8 cellular contexts compared by ENCODE assay signal in the genomic region with DNA sequence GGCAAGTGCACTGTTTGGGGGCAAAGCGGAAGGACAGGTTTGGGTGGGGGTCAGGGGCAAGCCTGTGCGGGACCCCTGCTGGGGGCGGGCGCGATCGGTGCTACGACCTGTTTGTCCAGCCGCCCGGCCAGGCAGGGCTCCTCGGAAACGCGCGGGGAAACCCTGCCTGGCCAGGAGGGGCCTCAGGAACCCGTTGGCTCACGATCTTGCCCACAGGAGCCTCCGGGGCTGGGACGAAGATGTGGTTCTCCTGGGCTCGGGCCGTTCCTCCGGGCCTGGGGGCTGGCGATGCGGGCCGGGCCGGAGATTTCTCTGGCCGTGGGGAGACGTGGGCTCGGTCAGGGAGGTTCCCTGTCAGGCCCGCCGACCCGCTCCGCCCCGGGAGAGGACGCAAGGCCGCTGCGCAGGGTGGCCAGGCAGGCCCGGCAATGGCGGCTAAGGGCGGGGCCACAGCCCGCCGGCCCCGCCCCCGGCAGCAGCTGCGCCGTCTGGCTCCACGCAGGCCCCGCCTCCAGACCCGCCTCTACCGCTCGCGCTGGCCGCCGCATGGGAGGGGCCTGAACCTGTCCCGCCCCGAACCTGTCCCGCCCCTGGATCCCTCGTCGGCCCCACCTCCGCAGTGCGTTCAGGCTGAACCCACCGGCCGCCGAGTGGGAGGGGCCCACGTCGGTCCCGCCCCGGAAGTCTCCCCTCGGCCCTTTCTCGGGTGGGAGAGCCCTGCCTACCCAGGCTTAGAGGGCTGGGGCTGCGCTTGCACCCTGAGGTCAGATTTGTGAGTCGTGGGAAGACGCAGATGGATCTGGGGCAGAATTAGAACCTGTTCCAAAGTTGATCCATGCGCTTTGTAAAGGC. TPM values are rescaled to one million over a fixed set of nuclear protein-coding genes. Genes with fewer than 3 reads are reported as not detected.
DNase-seq lines count a peak whose midpoint lies in the region; ATAC-seq and TF ChIP-seq lines count a peak whose summit lies in the region.

A gene with protein sequence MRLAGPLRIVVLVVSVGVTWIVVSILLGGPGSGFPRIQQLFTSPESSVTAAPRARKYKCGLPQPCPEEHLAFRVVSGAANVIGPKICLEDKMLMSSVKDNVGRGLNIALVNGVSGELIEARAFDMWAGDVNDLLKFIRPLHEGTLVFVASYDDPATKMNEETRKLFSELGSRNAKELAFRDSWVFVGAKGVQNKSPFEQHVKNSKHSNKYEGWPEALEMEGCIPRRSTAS (minus strand): TSS at position 430 of the 852 bp plus-strand sequence. CDS start 460 bp downstream, outside the sequence.

- peak; percentile 92 for ATAC-seq in omental fat pad (ENCODE audit: low FRiP score)

- H3K4me3 ChIP-seq in GM06990 (replicated peaks; ENCODE audit: low read depth, low read length) = peak within 1 kb of the TSS; percentile 62
- peak within 1 kb of the TSS; percentile 81 for H3K4me3 ChIP-seq in SK-N-MC
- peak within 1 kb of the TSS; percentile 66 for H3K4me3 ChIP-seq in suprapubic skin

- H3K36me3 ChIP-seq in GM06990 (ENCODE audit: control insufficient read depth, insufficient read depth, low read length) = no peaks in the 10 kb centered on the region
- no peaks in the 10 kb centered on the region for H3K36me3 ChIP-seq in SK-N-MC (ENCODE audit: insufficient read depth, low read length)
- peaks cover 2% of the 10 kb centered on the region for H3K36me3 ChIP-seq in suprapubic skin

- TF ChIP-seq POLR2A in suprapubic skin (IDR thresholded peaks at IDR 0.05) = peak in 1 of 2 donors; percentile 73

- CTCF ChIA-PET in activated naive CD4-positive, alpha-beta T cell treated with anti-CD3 and anti-CD28 coated beads, Interleukin-2, amount 10 ng/mL, durations not matched to agents 7 days and 5 days (lab: Charles Lee) = interaction anchor here (1.5 kb wide), 1 partner anchor 11 kb away, joined by 8 read pairs; no protein-coding TSS in a partner anchor

- H3K4me1 ChIP-seq in suprapubic skin = peaks cover 16% of the 10 kb centered on the region

- H3K9me3 ChIP-seq in SK-N-MC (ENCODE audit: low read depth, low read length) (no peaks in the 10 kb centered on the region), suprapubic skin (no peaks in the 10 kb centered on the region)

- H3K9me3 Mint-ChIP-seq in HFFc6 = no peaks in the 10 kb centered on the region
- H3K9me3 Mint-ChIP-seq in activated naive CD4-positive, alpha-beta T cell treated with anti-CD3 and anti-CD28 coated beads, Interleukin-2, amount 10 ng/mL, durations not matched to agents 7 days and 5 days = no peaks in the 10 kb centered on the region

- peaks cover 18% of the 10 kb centered on the region for H3K4me1 Mint-ChIP-seq in HFFc6 (ENCODE audit: low read depth)
- H3K4me1 Mint-ChIP-seq in activated naive CD4-positive, alpha-beta T cell treated with anti-CD3 and anti-CD28 coated beads, Interleukin-2, amount 10 ng/mL, durations not matched to agents 7 days and 5 days = peaks cover 39% of the 10 kb centered on the region

- DNase-seq in GM06990 (ENCODE audit: extremely low read depth, insufficient read length) = peak; percentile 89
- peak; percentile 81 for DNase-seq in HFFc6
- peak; percentile 61 for DNase-seq in NCI-H1048 (lab: John Stamatoyannopoulos, UW)
- DNase-seq in SK-N-MC (ENCODE audit: low read depth, low spot score) = peak; percentile 16
- DNase-seq in activated naive CD4-positive, alpha-beta T cell treated with anti-CD3 and anti-CD28 coated beads, Interleukin-2, amount 10 ng/mL, durations not matched to agents 7 days and 5 days = peak; percentile 94
- no peak for DNase-seq in glomerular endothelial cell (ENCODE audit: extremely low read depth, low read depth, low spot score)
- DNase-seq in omental fat pad (ENCODE audit: low spot score) = peak; percentile 46
- peak; percentile 95 to 96 for DNase-seq in suprapubic skin (ENCODE audit: low spot score in 2 of 2)

- H3K27me3 ChIP-seq in GM06990 (replicated peaks; ENCODE audit: control insufficient read depth, insufficient read depth, low read length) (no peaks in the 10 kb centered on the region), suprapubic skin (no peaks in the 10 kb centered on the region)

- TF ChIP-seq EP300 in suprapubic skin (IDR thresholded peaks at IDR 0.05) = no peak

- WGBS in suprapubic skin = 58% methylated on average over 41 of the region's 72 CpGs

- no peaks in the 10 kb centered on the region for H3K27me3 Mint-ChIP-seq in HFFc6 (ENCODE audit: insufficient read depth)
- H3K27me3 Mint-ChIP-seq in activated naive CD4-positive, alpha-beta T cell treated with anti-CD3 and anti-CD28 coated beads, Interleukin-2, amount 10 ng/mL, durations not matched to agents 7 days and 5 days = no peaks in the 10 kb centered on the region

- peak within 1 kb of the TSS; percentile 89 for H3K9ac ChIP-seq in SK-N-MC (ENCODE audit: insufficient read length)

- peak within 1 kb of the TSS; percentile 83 for H3K27ac Mint-ChIP-seq in HFFc6
- peak within 1 kb of the TSS; percentile 96 for H3K27ac Mint-ChIP-seq in activated naive CD4-positive, alpha-beta T cell treated with anti-CD3 and anti-CD28 coated beads, Interleukin-2, amount 10 ng/mL, durations not matched to agents 7 days and 5 days

- TF ChIP-seq CTCF in GM06990 (IDR thresholded peaks at IDR 0.05; ENCODE audit: insufficient read depth, low read length, poor library complexity, severe bottlenecking) = no peak
- no peak for TF ChIP-seq CTCF in HFFc6 (IDR thresholded peaks at IDR 0.05)
- no peak for TF ChIP-seq CTCF in omental fat pad (IDR thresholded peaks at IDR 0.05)
- TF ChIP-seq CTCF in suprapubic skin (IDR thresholded peaks at IDR 0.05) = no peak

- peaks cover 13% of the 10 kb centered on the region for H3K36me3 Mint-ChIP-seq in HFFc6 (ENCODE audit: low read depth)
- H3K36me3 Mint-ChIP-seq in activated naive CD4-positive, alpha-beta T cell treated with anti-CD3 and anti-CD28 coated beads, Interleukin-2, amount 10 ng/mL, durations not matched to agents 7 days and 5 days = peaks cover 10% of the 10 kb centered on the region

- H3K27ac ChIP-seq in SK-N-MC (peak within 1 kb of the TSS; percentile 94), suprapubic skin (peak within 1 kb of the TSS; percentile 92)

- peak within 1 kb of the TSS; percentile 90 for H3K4me3 Mint-ChIP-seq in HFFc6
- H3K4me3 Mint-ChIP-seq in activated naive CD4-positive, alpha-beta T cell treated with anti-CD3 and anti-CD28 coated beads, Interleukin-2, amount 10 ng/mL, durations not matched to agents 7 days and 5 days = peak within 1 kb of the TSS; percentile 77

RNA-seq across cellular contexts. Expression of the gene that starts here (rescaled TPM):
- 10 to 100 TPM; 56.9 to 67.8 (median 59.4) TPM for total RNA-seq in HFFc6 (2021; fragmentation: NEBNext Ultra II Directional; extraction: Animal tissue kit (Norgen Biotek cat#: 25700))
- total RNA-seq in glomerular endothelial cell = 35.4 and 36.4 TPM in 2 replicates
- 10 to 100 TPM; 27.7 to 58.3 (median 34.7) TPM for total RNA-seq in omental fat pad
- 10 to 100 TPM; 33.5 to 40.6 (median 36.6) TPM for total RNA-seq in suprapubic skin
